26 cellular contexts compared by ENCODE assay signal in the genomic region with DNA sequence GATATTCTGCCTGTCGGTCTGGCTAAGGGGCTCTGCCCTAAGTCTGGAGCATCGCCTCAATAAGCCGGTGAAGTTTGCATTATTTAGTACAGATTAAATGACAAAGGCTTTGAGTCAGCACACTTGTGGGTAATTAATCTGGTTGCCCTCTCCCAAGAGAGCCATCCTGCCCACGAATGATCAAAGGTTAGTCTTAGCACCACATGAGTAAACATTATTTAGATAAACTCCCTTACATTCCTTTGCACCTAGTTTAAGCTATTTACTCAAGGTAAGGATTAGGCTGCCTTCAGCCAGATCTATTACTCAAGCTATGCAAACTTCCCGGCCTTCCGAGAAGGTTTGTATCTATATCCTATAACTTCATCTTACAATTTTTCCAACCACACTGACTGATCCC.
"Had no signal": no experiment of that assay in that cellular context is flagged by ENCODE, and none has a peak within 500 bp of the region (broad histone marks: within the 10 kb centered on the region; RNA-seq: fewer than 3 reads in every experiment).

No MANE protein-coding gene starts in this region.

- DNase-seq: activated CD4-positive, alpha-beta T cell treated with anti-CD3 and anti-CD28 coated beads for 36 hours; activated CD4-positive, CD25-positive, alpha-beta regulatory T cell; activated CD8-positive, alpha-beta memory T cell treated with anti-CD3 and anti-CD28 coated beads, Interleukin-2, amount 10 ng/mL, durations not matched to agents 7 days and 5 days; activated CD8-positive, alpha-beta T cell treated with anti-CD3 and anti-CD28 coated beads, Interleukin-2, amount 10 ng/mL, durations not matched to agents 7 days and 5 days; activated naive CD4-positive, alpha-beta T cell; activated T-cell treated with anti-CD3 and anti-CD28 coated beads, Interleukin-2, amount 50 U/mL, for 48 hours; anterior cingulate cortex; body of pancreas; cortex of kidney; effector memory CD8-positive, alpha-beta T cell; foreskin keratinocyte; heart left ventricle; left ventricle myocardium inferior; nephron progenitor cell; retina; sigmoid colon; small intestine; stimulated activated CD4-positive, alpha-beta T cell treated with anti-CD3 and anti-CD28 coated beads, Interleukin-4, amount 100 ng/mL, for 4 hours; stimulated activated CD8-positive, alpha-beta memory T cell treated with anti-CD3 and anti-CD28 coated beads, Interleukin-4, amount 100 ng/mL, for 48 hours; stimulated activated naive CD8-positive, alpha-beta T cell treated with anti-CD3 and anti-CD28 coated beads, Interleukin-15, amount 100 ng/mL, for 72 hours; substantia nigra; upper lobe of left lung had no signal

- H3K36me3 Mint-ChIP-seq: activated CD8-positive, alpha-beta memory T cell treated with anti-CD3 and anti-CD28 coated beads, Interleukin-2, amount 10 ng/mL, durations not matched to agents 7 days and 5 days; stimulated activated memory B cell treated with anti-CD40 and anti-IgM and Interleukin-4, amounts not matched to agents 10 μg/mL and 1 μg/mL and 100 μg/mL, for 72 hours had no signal

- H3K4me1 Mint-ChIP-seq: activated CD4-positive, alpha-beta T cell treated with anti-CD3 and anti-CD28 coated beads for 36 hours; activated CD8-positive, alpha-beta memory T cell treated with anti-CD3 and anti-CD28 coated beads, Interleukin-2, amount 10 ng/mL, durations not matched to agents 7 days and 5 days; stimulated activated memory B cell treated with anti-CD40 and anti-IgM and Interleukin-4, amounts not matched to agents 10 μg/mL and 1 μg/mL and 100 μg/mL, for 72 hours; stimulated activated naive CD8-positive, alpha-beta T cell treated with anti-CD3 and anti-CD28 coated beads, Interleukin-15, amount 100 ng/mL, for 72 hours had no signal

- ATAC-seq: activated CD4-positive, alpha-beta T cell treated with anti-CD3 and anti-CD28 coated beads for 36 hours; activated CD8-positive, alpha-beta memory T cell treated with anti-CD3 and anti-CD28 coated beads, Interleukin-2, amount 10 ng/mL, durations not matched to agents 7 days and 5 days; activated CD8-positive, alpha-beta T cell treated with anti-CD3 and anti-CD28 coated beads, Interleukin-2, amount 10 ng/mL, durations not matched to agents 7 days and 5 days; activated naive CD4-positive, alpha-beta T cell treated with anti-CD3 and anti-CD28 coated beads, Interleukin-2, amount 50 U/mL, for 72 hours; body of pancreas; effector memory CD8-positive, alpha-beta T cell; foreskin keratinocyte; heart left ventricle; stimulated activated memory B cell treated with anti-CD40 and anti-IgM and Interleukin-4, amounts not matched to agents 10 μg/mL and 1 μg/mL and 100 μg/mL, for 72 hours; stimulated activated naive CD8-positive, alpha-beta T cell treated with anti-CD3 and anti-CD28 coated beads, Interleukin-15, amount 100 ng/mL, for 72 hours had no signal

- H3K4me3 Mint-ChIP-seq: activated CD4-positive, alpha-beta T cell treated with anti-CD3 and anti-CD28 coated beads for 36 hours; activated CD8-positive, alpha-beta memory T cell treated with anti-CD3 and anti-CD28 coated beads, Interleukin-2, amount 10 ng/mL, durations not matched to agents 7 days and 5 days; activated CD8-positive, alpha-beta T cell treated with anti-CD3 and anti-CD28 coated beads, Interleukin-2, amount 10 ng/mL, durations not matched to agents 7 days and 5 days; effector memory CD8-positive, alpha-beta T cell; nephron progenitor cell; stimulated activated memory B cell treated with anti-CD40 and anti-IgM and Interleukin-4, amounts not matched to agents 10 μg/mL and 1 μg/mL and 100 μg/mL, for 72 hours; stimulated activated naive CD8-positive, alpha-beta T cell treated with anti-CD3 and anti-CD28 coated beads, Interleukin-15, amount 100 ng/mL, for 72 hours had no signal

- H3K27me3 Mint-ChIP-seq: activated CD8-positive, alpha-beta memory T cell treated with anti-CD3 and anti-CD28 coated beads, Interleukin-2, amount 10 ng/mL, durations not matched to agents 7 days and 5 days; effector memory CD8-positive, alpha-beta T cell; stimulated activated memory B cell treated with anti-CD40 and anti-IgM and Interleukin-4, amounts not matched to agents 10 μg/mL and 1 μg/mL and 100 μg/mL, for 72 hours; stimulated activated naive CD8-positive, alpha-beta T cell treated with anti-CD3 and anti-CD28 coated beads, Interleukin-15, amount 100 ng/mL, for 72 hours had no signal

- H3K27ac Mint-ChIP-seq: activated CD4-positive, alpha-beta T cell treated with anti-CD3 and anti-CD28 coated beads for 36 hours; activated CD8-positive, alpha-beta memory T cell treated with anti-CD3 and anti-CD28 coated beads, Interleukin-2, amount 10 ng/mL, durations not matched to agents 7 days and 5 days; activated CD8-positive, alpha-beta T cell treated with anti-CD3 and anti-CD28 coated beads, Interleukin-2, amount 10 ng/mL, durations not matched to agents 7 days and 5 days; activated naive CD4-positive, alpha-beta T cell treated with anti-CD3 and anti-CD28 coated beads, Interleukin-2, amount 50 U/mL, for 72 hours; activated T-helper 2 cell treated with anti-CD3 and anti-CD28 coated beads, Interferon-gamma antibody, Interleukin-2, Interleukin-4, amounts not matched to agents 10 μg/mL and 5 μg/mL and 100 μg/mL, durations not matched to agents 14 hours and 24 hours and 36 hours; effector memory CD8-positive, alpha-beta T cell; nephron progenitor cell; stimulated activated memory B cell treated with anti-CD40 and anti-IgM and Interleukin-4, amounts not matched to agents 10 μg/mL and 1 μg/mL and 100 μg/mL, for 72 hours; stimulated activated naive CD8-positive, alpha-beta T cell treated with anti-CD3 and anti-CD28 coated beads, Interleukin-15, amount 100 ng/mL, for 72 hours had no signal

- H3K9me3 Mint-ChIP-seq: activated T-helper 2 cell treated with anti-CD3 and anti-CD28 coated beads, Interferon-gamma antibody, Interleukin-2, Interleukin-4, amounts not matched to agents 10 μg/mL and 5 μg/mL and 100 μg/mL, durations not matched to agents 14 hours and 24 hours and 36 hours had no signal

- FAIRE-seq: endothelial cell of umbilical vein, small intestine had no signal
